ENCODE assay signal across 3 cellular contexts in genomic region chr11:107151579-107151978, GRCh38.
"Had no signal": no experiment of that assay in that cellular context is flagged by ENCODE, and none has a peak within 500 bp of the region (broad histone marks: within the 10 kb centered on the region; RNA-seq: fewer than 3 reads in every experiment).

No MANE protein-coding gene starts in this region.

- ATAC-seq: GM12878 had no signal

- DNase-seq: GDM1, GF-D8 had no signal

- H3K4me3 ChIP-seq: GM12878 had no signal
